In the genomic region with DNA sequence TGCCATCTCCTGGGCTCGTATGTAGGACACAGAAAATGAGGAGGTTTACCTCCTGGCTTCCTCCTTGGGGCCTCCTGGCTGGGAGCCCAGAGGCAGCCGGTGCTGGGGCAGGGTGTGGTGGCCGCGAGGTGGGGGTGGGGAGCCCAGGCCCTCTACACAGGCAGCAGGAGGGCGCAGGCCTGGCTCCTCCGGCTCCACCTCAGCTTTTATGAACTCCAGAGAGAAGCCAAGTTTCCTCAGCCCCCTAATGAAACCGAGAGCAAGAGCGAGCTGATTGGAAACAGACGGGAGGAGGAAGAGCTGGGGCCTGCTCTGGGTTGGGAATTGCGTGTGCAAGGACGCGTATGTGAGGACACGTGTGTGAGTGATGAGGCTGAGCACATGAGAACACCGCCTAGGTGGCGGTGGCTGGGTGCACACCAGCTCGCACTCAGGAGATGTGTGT, we compare ENCODE assay signal across 12 cellular contexts. TPM values are rescaled to one million over a fixed set of nuclear protein-coding genes. Genes with fewer than 3 reads are reported as not detected.
DNase-seq lines count a peak whose midpoint lies in the region; ATAC-seq, FAIRE-seq and TF ChIP-seq lines count a peak whose summit lies in the region.
"Had no signal": no experiment of that assay in that cellular context is flagged by ENCODE, and none has a peak within 500 bp of the region (broad histone marks: within the 10 kb centered on the region; RNA-seq: fewer than 3 reads in every experiment).

No MANE protein-coding gene starts in this region.

- H3K27ac ChIP-seq in astrocyte (ENCODE audit: low read depth, low read length) = no peak overlapping the region
- H3K27ac ChIP-seq in hepatocyte = peak overlapping the region; percentile 88
- H3K27ac ChIP-seq in urinary bladder (ENCODE audit: low read depth) = peak overlapping the region; percentile 67

- H3K36me3 Mint-ChIP-seq in astrocyte (ENCODE audit: low read depth, unreplicated experiment) = peaks cover 13% of the 10 kb centered on the region
- H3K36me3 Mint-ChIP-seq: activated naive CD8-positive, alpha-beta T cell treated with anti-CD3 and anti-CD28 coated beads for 36 hours; memory B cell; T-cell had no signal

- no peaks in the 10 kb centered on the region for H3K9me2 ChIP-seq in hepatocyte (replicated peaks; ENCODE audit: insufficient read depth)

- H2AFZ ChIP-seq in astrocyte (ENCODE audit: low read depth, low read length) = no peak overlapping the region
- H2AFZ ChIP-seq in hepatocyte = no peak overlapping the region

- no peak overlapping the region for H3K4me3 Mint-ChIP-seq in astrocyte (ENCODE audit: unreplicated experiment)
- H3K4me3 Mint-ChIP-seq: activated naive CD8-positive, alpha-beta T cell treated with anti-CD3 and anti-CD28 coated beads for 36 hours; memory B cell; T-cell had no signal

- no peaks in the 10 kb centered on the region for H3K36me3 ChIP-seq in astrocyte (ENCODE audit: insufficient read depth, low read length)
- no peaks in the 10 kb centered on the region for H3K36me3 ChIP-seq in hepatocyte (replicated peaks; ENCODE audit: insufficient read depth, low read depth)
- H3K36me3 ChIP-seq in urinary bladder (ENCODE audit: insufficient read depth) = no peaks in the 10 kb centered on the region

- H3K9me3 ChIP-seq in astrocyte (ENCODE audit: insufficient read depth, low read depth, low read length) (no peaks in the 10 kb centered on the region), hepatocyte (ENCODE audit: low read depth) (no peaks in the 10 kb centered on the region)

- H3K27ac Mint-ChIP-seq in astrocyte (ENCODE audit: unreplicated experiment) = no peak overlapping the region
- H3K27ac Mint-ChIP-seq: activated naive CD8-positive, alpha-beta T cell treated with anti-CD3 and anti-CD28 coated beads for 36 hours; memory B cell; T-cell had no signal

- peaks cover 9% of the 10 kb centered on the region for H3K4me1 Mint-ChIP-seq in astrocyte (ENCODE audit: low read depth, unreplicated experiment)
- H3K4me1 Mint-ChIP-seq: memory B cell had no signal

- H3K27me3 ChIP-seq in astrocyte (ENCODE audit: insufficient read depth, low read length) = no peaks in the 10 kb centered on the region
- H3K27me3 ChIP-seq in hepatocyte = peaks cover 4% of the 10 kb centered on the region

- FAIRE-seq in astrocyte (lab: Jason Lieb, UNC) = no peak

- no peak for TF ChIP-seq CTCF in astrocyte (IDR thresholded peaks at IDR 0.05; ENCODE audit: insufficient read depth, low read depth, low read length)
- no peak for TF ChIP-seq CTCF in hepatocyte (IDR thresholded peaks at IDR 0.05; ENCODE audit: poor library complexity)

- H3K79me2 ChIP-seq in astrocyte (ENCODE audit: insufficient read depth, low read length) (no peaks in the 10 kb centered on the region), hepatocyte (no peaks in the 10 kb centered on the region)

- H3K4me1 ChIP-seq in astrocyte (ENCODE audit: insufficient read depth, low read length) (peaks cover 30% of the 10 kb centered on the region), hepatocyte (ENCODE audit: insufficient read depth) (peaks cover 53% of the 10 kb centered on the region), urinary bladder (ENCODE audit: insufficient read depth) (peaks cover 2% of the 10 kb centered on the region)

- ATAC-seq in GM18909 (IDR thresholded peaks at IDR 0.05; ENCODE audit: poor library complexity, unreplicated experiment) (no peak), GM21515 (IDR thresholded peaks at IDR 0.05; ENCODE audit: unreplicated experiment) (no peak)

- H3K4me3 ChIP-seq in astrocyte (ENCODE audit: insufficient read depth, low read depth, low read length) (no peak overlapping the region), hepatocyte (no peak overlapping the region), urinary bladder (ENCODE audit: low read depth, low read length) (no peak overlapping the region)

- DNase-seq in NCI-H2196 (lab: John Stamatoyannopoulos, UW; ENCODE audit: unreplicated experiment) = peak; percentile 35
- DNase-seq in NCI-H2196 treated with DMSO at 0.1 percent for 48 hours (lab: John Stamatoyannopoulos, UW; ENCODE audit: unreplicated experiment) = no peak
- DNase-seq in astrocyte (ENCODE audit: low read depth) = no peak
- peak; percentile 80 for DNase-seq in hepatocyte (ENCODE audit: low spot score)
- no peak for DNase-seq in GOT3 (lab: John Stamatoyannopoulos, UW)
- DNase-seq: activated naive CD8-positive, alpha-beta T cell treated with anti-CD3 and anti-CD28 coated beads for 36 hours; T-cell had no signal

- WGBS in hepatocyte (ENCODE audit: low lambda C conversion rate, missing lambda C conversion rate) = 50% methylated on average over 14 of the region's 16 CpGs
- WGBS in urinary bladder = 20% methylated on average over 16 of the region's 16 CpGs

- H3K9me3 Mint-ChIP-seq in astrocyte (ENCODE audit: unreplicated experiment) = no peaks in the 10 kb centered on the region
- H3K9me3 Mint-ChIP-seq: activated naive CD8-positive, alpha-beta T cell treated with anti-CD3 and anti-CD28 coated beads for 36 hours; CD14-positive monocyte; memory B cell; T-cell had no signal

- peak overlapping the region; percentile 41 for H3K9ac ChIP-seq in astrocyte (ENCODE audit: low read length)

- peaks cover 56% of the 10 kb centered on the region for H3K27me3 Mint-ChIP-seq in astrocyte (ENCODE audit: low read depth, unreplicated experiment)
- H3K27me3 Mint-ChIP-seq: activated naive CD8-positive, alpha-beta T cell treated with anti-CD3 and anti-CD28 coated beads for 36 hours; T-cell had no signal

- peak overlapping the region; percentile 44 for H3K4me2 ChIP-seq in astrocyte (ENCODE audit: low read length)
- peak overlapping the region; percentile 55 for H3K4me2 ChIP-seq in hepatocyte

- H4K20me1 ChIP-seq in astrocyte (ENCODE audit: insufficient read depth, low read length) (peaks cover 31% of the 10 kb centered on the region), hepatocyte (ENCODE audit: insufficient read depth, poor library complexity, severe bottlenecking) (no peaks in the 10 kb centered on the region)

RNA-seq across cellular contexts. Expression of a gene that starts 23.1 kb away (rescaled TPM):
- total RNA-seq in astrocyte = 0.27 TPM in 1 of 2 replicates, not detected in the other
- total RNA-seq in hepatocyte = 0.36 and 0.47 TPM in 2 replicates
- polyA plus RNA-seq in hepatocyte = 1.0 and 1.4 TPM in 2 replicates
- 4.8 TPM for total RNA-seq in urinary bladder
- polyA plus RNA-seq in urinary bladder = 15.7 TPM

RNA-seq across cellular contexts. Expression of a gene that starts 37.0 kb away (rescaled TPM):
- 43.0 and 43.3 TPM in 2 replicates for total RNA-seq in astrocyte
- total RNA-seq in hepatocyte = 21.0 and 31.2 TPM in 2 replicates
- polyA plus RNA-seq in hepatocyte = 33.4 and 45.1 TPM in 2 replicates
- 16.5 TPM for total RNA-seq in urinary bladder
- 31.2 TPM for polyA plus RNA-seq in urinary bladder

RNA-seq across cellular contexts. Expression of a gene that starts 38.5 kb away (rescaled TPM):
- total RNA-seq in astrocyte (96.4 and 104 TPM in 2 replicates), hepatocyte (32.6 and 35.0 TPM in 2 replicates), urinary bladder (10.2 TPM)
- polyA plus RNA-seq in hepatocyte (9.7 and 11.1 TPM in 2 replicates), urinary bladder (25.7 TPM)

Comparison
In these comparisons a context has a peak if more than half of its experiments do, and no peak if none do; other contexts are left out.
1. DNase-seq: peak in NCI-H2196 (single experiment) and hepatocyte (single experiment); none in NCI-H2196 treated with DMSO at 0.1 percent for 48 hours (single experiment), astrocyte (single experiment) and GOT3 (single experiment).